In the genomic region with DNA sequence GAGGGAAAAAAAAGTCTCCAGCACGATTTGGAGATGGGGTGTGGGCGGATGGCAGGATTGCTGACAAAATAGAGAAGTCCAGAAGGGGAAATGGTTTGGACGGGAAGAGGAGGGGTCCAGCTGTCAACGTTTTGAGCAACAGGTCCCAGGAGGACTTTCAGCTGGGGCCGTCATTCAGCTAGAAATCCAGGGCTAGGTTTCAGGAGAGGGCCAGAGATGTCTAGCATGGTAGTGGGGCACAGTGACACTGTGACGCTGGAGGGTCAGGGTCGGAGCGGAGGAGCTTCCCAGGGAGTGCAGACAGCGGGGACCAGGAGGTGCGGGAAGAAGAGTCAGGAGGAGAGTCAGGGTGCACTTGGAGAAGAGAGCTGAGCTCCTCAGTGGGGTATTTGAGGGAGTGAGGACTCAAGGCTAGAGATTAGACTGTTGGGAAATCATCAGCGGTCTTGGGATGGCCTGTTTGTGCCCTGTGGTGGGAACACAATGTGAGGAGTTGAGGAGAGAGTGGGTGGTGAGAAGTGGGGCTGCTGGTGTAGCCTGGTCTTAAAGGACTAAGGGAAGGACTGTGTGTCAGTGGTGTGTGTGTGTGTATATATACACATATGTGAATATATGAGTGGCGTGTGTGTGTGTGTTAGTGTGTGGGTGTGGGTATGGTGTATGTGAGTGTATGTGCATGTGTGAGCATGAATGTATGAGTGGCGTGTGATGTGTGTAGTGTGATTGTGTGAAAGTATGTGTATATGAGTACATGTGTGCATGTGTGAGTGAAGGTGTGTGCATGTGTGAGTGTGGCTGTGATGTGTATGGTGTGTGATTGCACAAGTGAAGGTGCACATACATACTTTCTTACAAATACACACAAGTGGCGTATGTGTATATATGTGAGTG, we compare ENCODE assay signal across 9 cellular contexts. TPM values are rescaled to one million over a fixed set of nuclear protein-coding genes. Genes with fewer than 3 reads are reported as not detected.
DNase-seq lines count a peak whose midpoint lies in the region; TF ChIP-seq lines count a peak whose summit lies in the region.
"Had no signal": no experiment of that assay in that cellular context is flagged by ENCODE, and none has a peak within 500 bp of the region (broad histone marks: within the 10 kb centered on the region; RNA-seq: fewer than 3 reads in every experiment).

No MANE protein-coding gene starts in this region.

- H4K20me1 ChIP-seq in BLaER1, result peaks cover 43% of the 10 kb centered on the region

- no peak for TF ChIP-seq CTCF in fibroblast of pulmonary artery (IDR thresholded peaks at IDR 0.05; ENCODE audit: low read length, missing control alignments)

- DNase-seq in SJCRH30 (peak; percentile 52 to 70), fibroblast of pulmonary artery (ENCODE audit: low read depth) (peak; percentile 65), posterior vena cava (ENCODE audit: low spot score) (peak; percentile 64), amygdala (lab: John Stamatoyannopoulos, UW) (no peak), D341Med (ENCODE audit: low spot score) (no peak), NCI-H2029 (lab: John Stamatoyannopoulos, UW) (no peak)
- no peak for DNase-seq in NK-92 treated with Interleukin-12 subunit alpha and Interleukin-12 subunit beta, amount 100 ng/mL, for 24 hours (lab: John Stamatoyannopoulos, UW)
- DNase-seq: NCI-H82 had no signal

- intact Hi-C loops in posterior vena cava (cut with DNase I), result no loop called here

- H3K4me3 ChIP-seq in BLaER1 (peak overlapping the region; percentile 32; the same call in 1 of the 2 replicates), SJCRH30 (no peak overlapping the region), fibroblast of pulmonary artery (replicated peaks; ENCODE audit: low read depth, low read length) (peak overlapping the region; percentile 95)

- peak overlapping the region; percentile 99 for H3K4me2 ChIP-seq in BLaER1

- H3K4me1 ChIP-seq in BLaER1, result peaks cover 62% of the 10 kb centered on the region
- H3K4me1 ChIP-seq in SJCRH30, result peaks cover 27% of the 10 kb centered on the region

- H3K27ac ChIP-seq in BLaER1, result peak overlapping the region; percentile 24
- no peak overlapping the region for H3K27ac ChIP-seq in SJCRH30

- peaks cover 21% of the 10 kb centered on the region for H3K36me3 ChIP-seq in BLaER1
- H3K36me3 ChIP-seq in SJCRH30, result peaks cover 21% of the 10 kb centered on the region

- H3K27me3 ChIP-seq in BLaER1 (no peaks in the 10 kb centered on the region), SJCRH30 (no peaks in the 10 kb centered on the region)

- peak overlapping the region; percentile 9; the same call in 1 of the 2 replicates for H3K9ac ChIP-seq in BLaER1

- H3K9me3 ChIP-seq in BLaER1 (no peaks in the 10 kb centered on the region), SJCRH30 (replicated peaks) (no peaks in the 10 kb centered on the region)

RNA-seq across cellular contexts. Expression of a gene that starts 3.8 kb away (rescaled TPM):
- total RNA-seq in SJCRH30 (2014; rRNA removed; shearing (Covaris generic)), result 34.6 and 35.9 TPM in 2 replicates
- total RNA-seq in posterior vena cava, result 100 to 1,000 TPM; 388 to 407 TPM

RNA-seq across cellular contexts. Expression of a gene that starts 22.5 kb away (rescaled TPM):
- 0.15 and 0.22 TPM in 2 replicates for total RNA-seq in SJCRH30 (2014; rRNA removed; shearing (Covaris generic))
- 1 to 10 TPM; 1.1 to 1.5 TPM for total RNA-seq in posterior vena cava

RNA-seq across cellular contexts. Expression of a gene that starts 23.7 kb away (rescaled TPM):
- total RNA-seq in SJCRH30 (2014; rRNA removed; shearing (Covaris generic)), result 0.32 and 1.0 TPM in 2 replicates
- total RNA-seq in posterior vena cava, result under 1 TPM in 1 of 2 donors, not detected in 1; 0.24 TPM

RNA-seq across cellular contexts. Expression of a gene that starts 58.3 kb away (rescaled TPM):
- not detected in 2 replicates for total RNA-seq in SJCRH30 (2014; rRNA removed; shearing (Covaris generic))
- under 1 TPM; 0.42 to 0.57 TPM for total RNA-seq in posterior vena cava

Comparison
In these comparisons a context has a peak if more than half of its experiments do, and no peak if none do; other contexts are left out.
1. DNase-seq: peak in SJCRH30 (2 of 2), fibroblast of pulmonary artery (single experiment) and posterior vena cava (single experiment); none in amygdala (0 of 56), NK-92 treated with Interleukin-12 subunit alpha and Interleukin-12 subunit beta, amount 100 ng/mL, for 24 hours (single experiment), D341Med (single experiment) and NCI-H2029 (single experiment).
2. RNA of a gene that starts 3.8 kb away (total RNA-seq): 388 to 407 TPM in posterior vena cava; 34.6 to 35.9 TPM in SJCRH30; every median in the first group is over 10 times any median in the second.